1 cellular context compared by ENCODE assay signal in genomic region chr12:116484807-116485206, GRCh38.
TF ChIP-seq lines count a peak whose summit lies in the region.

No MANE protein-coding gene starts in this region.

TF ChIP-seq in HepG2, 621 proteins besides CTCF, POLR2A, EP300 and RAD21 (continued from another document):
- no peak for TF ChIP-seq THYN1 (CRISPR knock-in tag; IDR thresholded peaks at IDR 0.05; ENCODE audit: borderline replicate concordance, low read depth)
